13 cellular contexts compared by ENCODE assay signal in genomic region chr15:75049392-75049791, GRCh38. TPM values are rescaled to one million over a fixed set of nuclear protein-coding genes. Genes with fewer than 3 reads are reported as not detected.
DNase-seq lines count a peak whose midpoint lies in the region; ATAC-seq and TF ChIP-seq lines count a peak whose summit lies in the region.
"Had no signal": no experiment of that assay in that cellular context is flagged by ENCODE, and none has a peak within 500 bp of the region (broad histone marks: within the 10 kb centered on the region; RNA-seq: fewer than 3 reads in every experiment).

No MANE protein-coding gene starts in this region.

- no peak overlapping the region for H3K4me3 ChIP-seq in thyroid gland (replicated peaks in 1 of 3)

- WGBS in thyroid gland, 2 donors: 27 to 44% methylated on average over 8 to 10 of the region's 11 CpGs

- peak overlapping the region in 2 of 3 donors; percentile 88 to 93 for H3K27ac ChIP-seq in thyroid gland

- H3K27me3 ChIP-seq in thyroid gland: no peaks in the 10 kb centered on the region

- DNase-seq in NCI-H1694 (lab: John Stamatoyannopoulos, UW) (peak; percentile 91), cerebellar cortex (ENCODE audit: low spot score) (peak; percentile 12), left lobe of liver (ENCODE audit: low spot score) (peak; percentile 85), thyroid gland (peak; percentile 97 to 98), EL (no peak), SKM-1 treated with dmso at 0.1 percent for 144 hours (lab: John Stamatoyannopoulos, UW; ENCODE audit: unreplicated experiment) (no peak)
- DNase-seq: activated CD4-positive, alpha-beta memory T cell treated with anti-CD3 and anti-CD28 coated beads for 36 hours; amniotic stem cell; foreskin melanocyte; GF-D8; naive thymus-derived CD4-positive, alpha-beta T cell; NCI-H526 treated with DMSO at 0.1 percent for 48 hours had no signal

- H3K9me3 ChIP-seq in thyroid gland: no peaks in the 10 kb centered on the region

- no peak for TF ChIP-seq CTCF in thyroid gland (IDR thresholded peaks at IDR 0.05)

- intact Hi-C loops in thyroid gland (cut with DNase I): no loop called here

- ATAC-seq in left lobe of liver: peak; percentile 79
- ATAC-seq in GM18511 (IDR thresholded peaks at IDR 0.05; ENCODE audit: unreplicated experiment): no peak
- ATAC-seq: naive thymus-derived CD4-positive, alpha-beta T cell had no signal

- peaks cover 50 to 62% of the 10 kb centered on the region in 2 donors for H3K4me1 ChIP-seq in thyroid gland

- H3K36me3 ChIP-seq in thyroid gland: no peaks in the 10 kb centered on the region

- no peak for TF ChIP-seq POLR2A in thyroid gland (IDR thresholded peaks at IDR 0.05)

RNA-seq across cellular contexts. Expression of gene PPCDC, which starts 26.0 kb away (rescaled TPM):
- total RNA-seq in left lobe of liver (5.4 TPM), thyroid gland (10 to 100 TPM in 3 of 4 donors, 1 to 10 TPM in 1; 3.5 to 31.2 (median 20.6) TPM)

RNA-seq across cellular contexts. Expression of gene SCAMP5, which starts 54.0 kb away (rescaled TPM):
- total RNA-seq in left lobe of liver (0.73 TPM), thyroid gland (10 to 100 TPM in 2 of 4 donors, 1 to 10 TPM in 2; 7.6 to 16.7 (median 10.1) TPM)

Comparison
In these comparisons a context has a peak if more than half of its experiments do, and no peak if none do; other contexts are left out.
1. DNase-seq: peak in NCI-H1694 (single experiment), cerebellar cortex (single experiment), left lobe of liver (single experiment) and thyroid gland (2 of 2); none in EL (single experiment) and SKM-1 treated with dmso at 0.1 percent for 144 hours (single experiment).